8 cellular contexts compared by ENCODE assay signal in genomic region chr19:2428027-2428690, GRCh38. TPM values are rescaled to one million over a fixed set of nuclear protein-coding genes. Genes with fewer than 3 reads are reported as not detected.
DNase-seq lines count a peak whose midpoint lies in the region; ATAC-seq and TF ChIP-seq lines count a peak whose summit lies in the region.

No MANE protein-coding gene starts in this region.

- H3K36me3 ChIP-seq in NT2/D1 (ENCODE audit: insufficient read depth, insufficient read length, low read length) (peaks cover 79% of the 10 kb centered on the region), duodenal mucosa (ENCODE audit: control insufficient read depth in 1 of 2, insufficient read depth in 2 of 2, low read length in 2 of 2) (peaks cover 5 to 16% of the 10 kb centered on the region in 2 donors), mesendoderm (ENCODE audit: control insufficient read depth, insufficient read depth, low read length) (peaks cover 12% of the 10 kb centered on the region), urinary bladder (ENCODE audit: insufficient read depth) (peaks cover 2% of the 10 kb centered on the region)

- no peak for TF ChIP-seq CTCF in GM12864 (IDR thresholded peaks at IDR 0.05; ENCODE audit: low read depth, low read length, missing control alignments)

- no peak overlapping the region for H4K5ac ChIP-seq in mesendoderm (ENCODE audit: low read length)

- H3K4me2 ChIP-seq in mesendoderm (ENCODE audit: low read length), result peak overlapping the region; percentile 29

- H3K27ac ChIP-seq in duodenal mucosa (ENCODE audit: low read depth, low read length) (peak overlapping the region; percentile 85), mesendoderm (ENCODE audit: low read depth, low read length) (peak overlapping the region; percentile 51), urinary bladder (ENCODE audit: low read depth) (no peak overlapping the region)

- DNase-seq in GM12864 (ENCODE audit: low read depth) (no peak), NT2/D1 (ENCODE audit: low read depth, low spot score) (no peak), mesendoderm (peak; percentile 71)

- H2BK5ac ChIP-seq in mesendoderm (ENCODE audit: low read length), result no peak overlapping the region

- no peak overlapping the region for H4K8ac ChIP-seq in mesendoderm (ENCODE audit: low read depth, low read length)

- H3K4ac ChIP-seq in mesendoderm (ENCODE audit: low read depth, low read length), result no peak overlapping the region

- H3K4me3 ChIP-seq in GM12864 (ENCODE audit: low read depth, low read length), result peak overlapping the region; percentile 79
- H3K4me3 ChIP-seq in NT2/D1 (ENCODE audit: insufficient read length, low read depth), result peak overlapping the region; percentile 99
- H3K4me3 ChIP-seq in duodenal mucosa (ENCODE audit: low read depth in 1 of 2, low read length in 2 of 2), result peak overlapping the region; percentile 93 to 96
- H3K4me3 ChIP-seq in mesendoderm (ENCODE audit: low read length), result no peak overlapping the region
- H3K4me3 ChIP-seq in urinary bladder (ENCODE audit: low read depth, low read length), result peak overlapping the region; percentile 82

- peaks cover 21% of the 10 kb centered on the region for H3K4me1 ChIP-seq in NT2/D1 (ENCODE audit: insufficient read depth, insufficient read length)
- peaks cover 7 to 28% of the 10 kb centered on the region in 2 donors for H3K4me1 ChIP-seq in duodenal mucosa (ENCODE audit: control insufficient read depth in 1 of 2, insufficient read depth in 2 of 2, low read length in 2 of 2)
- H3K4me1 ChIP-seq in mesendoderm (ENCODE audit: control insufficient read depth, low read depth, low read length), result no peaks in the 10 kb centered on the region
- H3K4me1 ChIP-seq in urinary bladder (ENCODE audit: insufficient read depth), result no peaks in the 10 kb centered on the region

- H3K79me1 ChIP-seq in mesendoderm (ENCODE audit: low read length), result peaks cover 9% of the 10 kb centered on the region

- peak overlapping the region; percentile 100 for H3K9ac ChIP-seq in NT2/D1 (ENCODE audit: insufficient read length, low read depth)
- peak overlapping the region; percentile 58 to 85 for H3K9ac ChIP-seq in duodenal mucosa (ENCODE audit: low read depth in 1 of 2, low read length in 2 of 2)
- H3K9ac ChIP-seq in mesendoderm (ENCODE audit: low read length), result peak overlapping the region; percentile 34

- no peak overlapping the region for H2BK15ac ChIP-seq in mesendoderm (replicated peaks; ENCODE audit: low read depth)

- H2BK120ac ChIP-seq in mesendoderm (ENCODE audit: low read depth, low read length), result no peak overlapping the region

- H3K9me3 ChIP-seq in NT2/D1 (ENCODE audit: insufficient read depth, low read length), result no peaks in the 10 kb centered on the region
- H3K9me3 ChIP-seq in duodenal mucosa (ENCODE audit: control insufficient read depth in 1 of 2, low read length in 2 of 2), result no peaks in the 10 kb centered on the region

- no peak overlapping the region for H3K23ac ChIP-seq in mesendoderm (ENCODE audit: low read length)

- no peak overlapping the region for H3K18ac ChIP-seq in mesendoderm (ENCODE audit: low read length)

- peaks cover 15% of the 10 kb centered on the region for H3K79me2 ChIP-seq in mesendoderm (ENCODE audit: control insufficient read depth, insufficient read depth, low read length)

- H3K27me3 ChIP-seq in NT2/D1 (ENCODE audit: insufficient read depth, insufficient read length), result no peaks in the 10 kb centered on the region
- H3K27me3 ChIP-seq in duodenal mucosa (ENCODE audit: control insufficient read depth in 1 of 2, insufficient read depth in 2 of 2, low read length in 2 of 2), result no peaks in the 10 kb centered on the region
- H3K27me3 ChIP-seq in mesendoderm (ENCODE audit: insufficient read depth, low read length, poor library complexity), result no peaks in the 10 kb centered on the region

- H3K56ac ChIP-seq in mesendoderm (ENCODE audit: low read length), result peak overlapping the region; percentile 56

- H2AK5ac ChIP-seq in mesendoderm (ENCODE audit: low read length), result no peak overlapping the region

- no peak for ATAC-seq in HG03520 (IDR thresholded peaks at IDR 0.05; ENCODE audit: unreplicated experiment)
- ATAC-seq in GM21723 (IDR thresholded peaks at IDR 0.05; ENCODE audit: unreplicated experiment), result no peak
- no peak for ATAC-seq in HG02642 (IDR thresholded peaks at IDR 0.05; ENCODE audit: poor library complexity, unreplicated experiment)

- WGBS in mesendoderm (ENCODE audit: extremely low coverage, insufficient coverage, low lambda C conversion rate), result no CpG with 5 or more reads among the region's 29 CpGs
- WGBS in urinary bladder, result 15% methylated on average over 29 of the region's 29 CpGs

RNA-seq across cellular contexts. Expression of gene TIMM13, which starts 0.8 kb away (rescaled TPM):
- polyA plus RNA-seq in mesendoderm (2013, experiment 1 of 2), result 215 TPM
- polyA plus RNA-seq in mesendoderm (2013, experiment 2 of 2), result 208 TPM
- 17.5 TPM for total RNA-seq in urinary bladder
- polyA plus RNA-seq in urinary bladder, result 72.2 TPM

RNA-seq across cellular contexts. Expression of gene LMNB2, which starts 28.6 kb away (rescaled TPM):
- 144 TPM for polyA plus RNA-seq in mesendoderm (2013, experiment 1 of 2)
- polyA plus RNA-seq in mesendoderm (2013, experiment 2 of 2), result 143 TPM
- 33.4 TPM for total RNA-seq in urinary bladder
- 22.2 TPM for polyA plus RNA-seq in urinary bladder

RNA-seq across cellular contexts. Expression of gene GADD45B, which starts 47.8 kb away (rescaled TPM):
- 43.7 TPM for polyA plus RNA-seq in mesendoderm (2013, experiment 1 of 2)
- 44.8 TPM for polyA plus RNA-seq in mesendoderm (2013, experiment 2 of 2)
- 23.2 TPM for total RNA-seq in urinary bladder
- 163 TPM for polyA plus RNA-seq in urinary bladder

Comparison
In these comparisons a context has a peak if more than half of its experiments do, and no peak if none do; other contexts are left out.
1. H3K9ac ChIP-seq: peak in every context shown above with its lines; median percentile 100 in NT2/D1; 72 in duodenal mucosa; 34 in mesendoderm.